Comparison of ENCODE assay signal across 24 cellular contexts in the genomic region with DNA sequence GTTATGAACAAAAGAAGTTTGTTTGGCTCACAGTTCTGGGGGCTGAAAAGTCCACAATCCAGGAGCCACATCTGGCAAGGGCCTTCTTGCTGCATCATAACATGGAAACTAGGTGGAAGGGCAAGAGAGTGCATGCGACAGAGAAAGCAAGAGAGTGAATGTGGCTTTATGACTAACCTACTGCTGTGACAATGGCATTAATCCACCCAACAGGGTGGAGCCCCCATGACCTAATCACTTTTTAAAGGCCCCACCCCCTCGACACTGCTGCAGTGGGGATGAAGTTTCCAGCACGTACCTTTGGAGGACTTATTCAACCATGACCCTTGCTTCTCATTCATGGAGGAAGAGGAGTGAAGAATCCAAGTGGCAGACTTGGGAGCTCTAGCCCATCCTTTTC. TPM values are rescaled to one million over a fixed set of nuclear protein-coding genes. Genes with fewer than 3 reads are reported as not detected.
DNase-seq lines count a peak whose midpoint lies in the region; TF ChIP-seq lines count a peak whose summit lies in the region.
"Had no signal": no experiment of that assay in that cellular context is flagged by ENCODE, and none has a peak within 500 bp of the region (broad histone marks: within the 10 kb centered on the region; RNA-seq: fewer than 3 reads in every experiment).

No MANE protein-coding gene starts in this region.

- H3K4me1 ChIP-seq in HEK293 (ENCODE audit: control insufficient read depth, insufficient read depth, low read length), result no peaks in the 10 kb centered on the region
- H3K4me1 ChIP-seq in fibroblast of lung (ENCODE audit: control insufficient read depth, extremely low read depth, insufficient read depth, low read length), result no peaks in the 10 kb centered on the region
- H3K4me1 ChIP-seq: body of pancreas, thyroid gland, vagina had no signal

- H3K36me3 ChIP-seq in HEK293 (ENCODE audit: control insufficient read depth in 2 of 2, insufficient read depth in 1 of 2, low read length in 2 of 2) (no peaks in the 10 kb centered on the region), fibroblast of lung (ENCODE audit: control insufficient read depth, insufficient read depth, low read length) (no peaks in the 10 kb centered on the region), H7 (replicated peaks; ENCODE audit: control insufficient read depth, insufficient read depth, low read length) (no peaks in the 10 kb centered on the region)
- H3K36me3 ChIP-seq: BLaER1 treated with 17β-estradiol and CSF1 and Interleukin-3, amounts not matched to agents 10 nM and 100 nM; thyroid gland; vagina had no signal

- TF ChIP-seq CTCF in HEK293 (tag by site-specific recombination; IDR thresholded peaks at IDR 0.05) (no peak), fibroblast of lung (conservative IDR thresholded peaks at IDR 0.05 in 1 of 2, IDR thresholded peaks at IDR 0.05 in 1 of 2; ENCODE audit: low read depth in 1 of 2, low read length in 2 of 2) (no peak)

- no peak overlapping the region for H3K4me3 ChIP-seq in HEK293 (ENCODE audit: low read depth, low read length)
- no peak overlapping the region for H3K4me3 ChIP-seq in fibroblast of lung (replicated peaks in 1 of 4; ENCODE audit: control extremely low read depth in 1 of 4, insufficient read depth in 1 of 4, low read depth in 3 of 4, low read length in 4 of 4)
- no peak overlapping the region for H3K4me3 ChIP-seq in H7 (ENCODE audit: insufficient read depth, low read depth, low read length)
- H3K4me3 ChIP-seq: BLaER1 treated with 17β-estradiol and CSF1 and Interleukin-3, amounts not matched to agents 10 nM and 100 nM; body of pancreas; lung; thyroid gland; vagina had no signal

- H3K4me2 ChIP-seq in fibroblast of lung (ENCODE audit: extremely low read depth, insufficient read depth, low read length), result no peak overlapping the region
- H3K4me2 ChIP-seq: BLaER1 treated with 17β-estradiol and CSF1 and Interleukin-3, amounts not matched to agents 10 nM and 100 nM had no signal

- no peaks in the 10 kb centered on the region for H3K9me3 ChIP-seq in HEK293 (ENCODE audit: control insufficient read depth, insufficient read depth, low read depth, low read length)
- H3K9me3 ChIP-seq in fibroblast of lung (ENCODE audit: control insufficient read depth, insufficient read depth, low read depth, low read length), result no peaks in the 10 kb centered on the region
- H3K9me3 ChIP-seq: body of pancreas, thyroid gland, vagina had no signal

- POLR2A ChIA-PET in HEK293 (lab: Yijun Ruan, JAX), result no interaction called here

- no peaks in the 10 kb centered on the region for H3K27me3 ChIP-seq in fibroblast of lung (ENCODE audit: control insufficient read depth, insufficient read depth, low read length)
- no peaks in the 10 kb centered on the region for H3K27me3 ChIP-seq in H7 (ENCODE audit: control insufficient read depth, insufficient read depth, low read length)
- H3K27me3 ChIP-seq: BLaER1 treated with 17β-estradiol and CSF1 and Interleukin-3, amounts not matched to agents 10 nM and 100 nM; body of pancreas; thyroid gland; vagina had no signal

- H3K9ac ChIP-seq in fibroblast of lung (ENCODE audit: insufficient read depth, low read length), result no peak overlapping the region
- H3K9ac ChIP-seq: BLaER1 treated with 17β-estradiol and CSF1 and Interleukin-3, amounts not matched to agents 10 nM and 100 nM had no signal

- DNase-seq in Daoy (ENCODE audit: low read depth) (peak; percentile 17), SW480 (ENCODE audit: low spot score) (peak; percentile 22), fibroblast of lung (ENCODE audit: low read depth in 2 of 2) (peak; percentile 24 to 26), GM19240 (ENCODE audit: insufficient read length, low spot score) (no peak), HuH-7 (ENCODE audit: low spot score) (no peak), H7 (no peak)
- DNase-seq: activated CD4-positive, alpha-beta T cell treated with anti-CD3 and anti-CD28 coated beads, Interleukin-2, amount 50 U/mL, for 1 hour; activated naive CD4-positive, alpha-beta T cell treated with Interleukin-2 at 50 U/mL for 16 hours; body of pancreas; GDM1; GOT3; hippocampal formation; naive thymus-derived CD8-positive, alpha-beta T cell; NCI-H1092 treated with DMSO at 0.1 percent for 48 hours; NCI-H1694 treated with DMSO at 0.1 percent for 48 hours; NCI-H446 treated with DMSO at 0.1 percent for 48 hours; occipital lobe; stimulated activated CD4-positive, alpha-beta T cell treated with anti-CD3 and anti-CD28 coated beads, Interleukin-4, amount 100 ng/mL, for 1 hour; T-cell; thyroid gland had no signal

- no peak overlapping the region for H3K27ac ChIP-seq in HEK293 (ENCODE audit: extremely low read depth, low read depth, low read length)
- H3K27ac ChIP-seq in fibroblast of lung (ENCODE audit: insufficient read depth, low read length), result no peak overlapping the region
- H3K27ac ChIP-seq: BLaER1 treated with 17β-estradiol and CSF1 and Interleukin-3, amounts not matched to agents 10 nM and 100 nM; body of pancreas; thyroid gland; vagina had no signal

- no peaks in the 10 kb centered on the region for H4K20me1 ChIP-seq in fibroblast of lung (ENCODE audit: control insufficient read depth, extremely low read depth, insufficient read depth, low read length)
- H4K20me1 ChIP-seq: BLaER1 treated with 17β-estradiol and CSF1 and Interleukin-3, amounts not matched to agents 10 nM and 100 nM had no signal

- no peak overlapping the region for H2AFZ ChIP-seq in fibroblast of lung (ENCODE audit: low read length)

- no peaks in the 10 kb centered on the region for H3K79me2 ChIP-seq in fibroblast of lung (ENCODE audit: control insufficient read depth, insufficient read depth, low read length)

- CTCF ChIA-PET in HEK293 (lab: Yijun Ruan, JAX), result no interaction called here

TF ChIP-seq in HEK293, 187 proteins besides CTCF, POLR2A, EP300 and RAD21:
- TF ChIP-seq ZNF404 (tag by site-specific recombination; IDR thresholded peaks at IDR 0.05), result no peak
- TF ChIP-seq KLF1 (tag by site-specific recombination; IDR thresholded peaks at IDR 0.05), result peak; percentile 86
- no peak for TF ChIP-seq ZNF549 (tag by site-specific recombination; IDR thresholded peaks at IDR 0.05)

RNA-seq across cellular contexts. Expression of a gene that starts 30.0 kb away (rescaled TPM):
- 0.30 and 0.74 TPM in 2 replicates for total RNA-seq in Daoy (2014; rRNA removed; shearing (Covaris generic))
- total RNA-seq in fibroblast of lung, result 1.0 and 1.8 TPM in 2 replicates
- 4.2 and 4.6 TPM in 2 replicates for polyA plus RNA-seq in fibroblast of lung
- polyA plus RNA-seq in fibroblast of lung (2012), result 3.9 and 4.4 TPM in 2 replicates
- polyA minus RNA-seq in fibroblast of lung (ENCODE audit: low replicate concordance), result 0.67 TPM in 1 of 2 replicates, not detected in the other
- 1.5 and 3.7 TPM in 2 replicates for total RNA-seq in H7 (2014; rRNA removed; shearing (Covaris generic))

Comparison
In these comparisons a context has a peak if more than half of its experiments do, and no peak if none do; other contexts are left out.
1. DNase-seq: peak in Daoy (single experiment), SW480 (single experiment) and fibroblast of lung (2 of 2); none in GM19240 (single experiment), HuH-7 (single experiment) and H7 (single experiment).